Comparison of ENCODE assay signal across 1 cellular context in genomic region chr22:30634477-30635233, GRCh38.
TF ChIP-seq lines count a peak whose summit lies in the region.

No MANE protein-coding gene starts in this region.

TF ChIP-seq in GM12878, 131 proteins besides CTCF, POLR2A, EP300 and RAD21 (continued from another document and continues in another):
- TF ChIP-seq PRDM15 (CRISPR knock-in tag; IDR thresholded peaks at IDR 0.05) (no peak), KLF5 (IDR thresholded peaks at IDR 0.05; ENCODE audit: partially characterized antibody) (no peak), ZBTB33 (IDR thresholded peaks at IDR 0.05) (no peak), NR2F1 (conservative IDR thresholded peaks at IDR 0.05) (0 out of 2 replicates have a peak, but pooled peaks have one; percentile 54), BMI1 (IDR thresholded peaks at IDR 0.05; ENCODE audit: borderline replicate concordance) (no peak), GABPA (IDR thresholded peaks at IDR 0.05; ENCODE audit: low read depth) (no peak), NBN (IDR thresholded peaks at IDR 0.05) (peak; percentile 48; the same call in 1 of the 2 replicates), POLR2AphosphoS2 (IDR thresholded peaks at IDR 0.05; ENCODE audit: low read depth, low read length) (no peak), PKNOX1 (IDR thresholded peaks at IDR 0.05) (peak; percentile 68), YY1 (IDR thresholded peaks at IDR 0.05; ENCODE audit: low read depth, low read length) (peak; percentile 74; the same call in 1 of the 2 replicates), SUZ12 (IDR thresholded peaks at IDR 0.05; ENCODE audit: unreplicated experiment) (no peak), EED (IDR thresholded peaks at IDR 0.05; ENCODE audit: low read depth) (0 out of 2 replicates have a peak, but pooled peaks have one; percentile 24), IRF4 (IDR thresholded peaks at IDR 0.05; ENCODE audit: low read depth, low read length) (no peak), MYC (IDR thresholded peaks at IDR 0.05; ENCODE audit: insufficient read depth, insufficient read length, insufficient replicate concordance, low read length, severe bottlenecking) (no peak), MEF2B (IDR thresholded peaks at IDR 0.05; ENCODE audit: partially characterized antibody, poor library complexity, severe bottlenecking) (peak; percentile 54), SMARCA5 (IDR thresholded peaks at IDR 0.05) (peak; percentile 63; the same call in 1 of the 2 replicates), RBBP5 (conservative IDR thresholded peaks at IDR 0.05) (no peak), SMAD1 (IDR thresholded peaks at IDR 0.05; ENCODE audit: low read depth, partially characterized antibody) (no peak), PBX3 (IDR thresholded peaks at IDR 0.05; ENCODE audit: insufficient replicate concordance, low read depth, low read length) (no peak), ZNF384 (IDR thresholded peaks at IDR 0.05; ENCODE audit: borderline replicate concordance, low read depth, low read length) (no peak), ZNF217 (IDR thresholded peaks at IDR 0.05) (no peak), ZNF687 (IDR thresholded peaks at IDR 0.05) (no peak), MEF2A (IDR thresholded peaks at IDR 0.05; ENCODE audit: insufficient read depth, low read depth, low read length) (no peak), SMAD5 (IDR thresholded peaks at IDR 0.05; ENCODE audit: low read depth) (no peak), ETV6 (conservative IDR thresholded peaks at IDR 0.05 in 1 of 2, IDR thresholded peaks at IDR 0.05 in 1 of 2; ENCODE audit: borderline replicate concordance in 1 of 2, low read depth in 1 of 2) (peak in 1 of 2 experiments; percentile 12; a peak in 1 of 4 replicates), ELK1 (IDR thresholded peaks at IDR 0.05; ENCODE audit: low read depth, low read length) (no peak), IRF5 (IDR thresholded peaks at IDR 0.05; ENCODE audit: borderline replicate concordance) (no peak), NFXL1 (IDR thresholded peaks at IDR 0.05; ENCODE audit: borderline replicate concordance) (no peak), USF2 (IDR thresholded peaks at IDR 0.05; ENCODE audit: borderline replicate concordance, low read depth, low read length) (no peak), TCF7 (IDR thresholded peaks at IDR 0.05; ENCODE audit: borderline replicate concordance) (no peak), FOXM1 (IDR thresholded peaks at IDR 0.05; ENCODE audit: low read depth, low read length) (no peak), CREM (IDR thresholded peaks at IDR 0.05; ENCODE audit: low read depth) (0 out of 2 replicates have a peak, but pooled peaks have one; percentile 4), YBX1 (IDR thresholded peaks at IDR 0.05) (no peak), HDGF (IDR thresholded peaks at IDR 0.05) (no peak), SIN3A (IDR thresholded peaks at IDR 0.05; ENCODE audit: low read depth, low read length) (no peak), ZNF274 (IDR thresholded peaks at IDR 0.05; ENCODE audit: insufficient read depth, insufficient read length) (no peak), CREB1 (IDR thresholded peaks at IDR 0.05; ENCODE audit: low read depth) (no peak; the same call in 1 of the 2 replicates), ZNF592 (IDR thresholded peaks at IDR 0.05) (no peak)
